Comparison of ENCODE assay signal across 10 cellular contexts in the genomic region with DNA sequence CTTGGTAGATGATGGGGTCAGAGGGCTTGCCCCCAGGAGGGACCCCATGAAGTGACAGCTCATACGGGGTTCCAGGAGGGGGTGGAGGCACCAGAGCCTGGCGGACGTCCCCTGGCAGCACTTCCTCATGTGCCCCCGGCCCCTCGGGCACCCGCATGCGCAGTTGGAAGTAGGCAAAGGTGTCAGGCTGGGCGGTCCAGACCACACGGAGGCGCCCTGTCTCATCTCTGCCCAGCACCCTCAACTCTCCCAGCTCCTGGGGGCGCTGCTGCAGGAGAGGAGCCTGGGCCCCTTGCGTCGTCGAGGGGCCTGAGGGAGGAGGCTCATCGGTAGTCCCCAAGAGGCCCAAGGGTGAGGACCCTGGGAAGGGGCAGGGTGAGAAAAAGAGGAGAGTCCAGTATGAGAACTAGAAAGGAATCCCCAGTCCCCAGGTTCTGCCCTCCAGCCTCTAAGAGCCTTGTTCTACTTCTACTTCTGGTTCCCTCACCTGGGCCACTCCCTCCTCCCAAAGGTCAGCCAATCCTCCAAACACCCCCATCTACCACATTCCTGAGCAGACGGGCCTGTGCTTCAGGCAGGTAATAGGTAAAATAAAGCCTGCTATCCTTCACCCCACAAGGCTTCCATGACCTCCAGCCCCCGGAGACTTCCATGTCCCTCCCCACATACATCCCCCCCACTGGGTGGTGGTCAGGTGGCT. TPM values are rescaled to one million over a fixed set of nuclear protein-coding genes. Genes with fewer than 3 reads are reported as not detected.
DNase-seq lines count a peak whose midpoint lies in the region; ATAC-seq, FAIRE-seq and TF ChIP-seq lines count a peak whose summit lies in the region.
"Had no signal": no experiment of that assay in that cellular context is flagged by ENCODE, and none has a peak within 500 bp of the region (broad histone marks: within the 10 kb centered on the region; RNA-seq: fewer than 3 reads in every experiment).

No MANE protein-coding gene starts in this region.

- H3K4me3 ChIP-seq in BLaER1 treated with 17β-estradiol and CSF1 and Interleukin-3, amounts not matched to agents 10 nM and 100 nM: no peak overlapping the region
- H3K4me3 ChIP-seq in HL-60 (replicated peaks; ENCODE audit: insufficient read depth, low read length) (no peak overlapping the region), K562 (no peak overlapping the region), ovary (no peak overlapping the region)

- CTCF ChIA-PET in K562 (lab: Yijun Ruan, JAX; ENCODE audit: low intra/inter-chr PET ratio): interaction anchor here (0.5 kb wide), 1 partner anchor 365 kb away, joined by 3 read pairs; no protein-coding TSS in a partner anchor

- in situ Hi-C loops in K562 (cut with MboI): no loop called here

- intact Hi-C loops in K562 (cut with micrococcal nuclease) (no loop called here), ovary (cut with DNase I) (loop anchor here in 2 of 4 donors (2.0 to 10.0 kb wide), 3 partner anchors 29 to 69 kb away; partner anchors contain the start of genes PPT2 (in 2 of the 2) and PRRT1 (in 1 of the 2))

- peaks cover 0 to 80% (median 0%) of the 10 kb centered on the region in 11 experiments; a peak in 8 of 22 replicates for H3K27me3 ChIP-seq in BLaER1 treated with 17β-estradiol and CSF1 and Interleukin-3, amounts not matched to agents 10 nM and 100 nM
- H3K27me3 ChIP-seq in HL-60 (ENCODE audit: insufficient read depth, poor library complexity, severe bottlenecking): peaks cover 38% of the 10 kb centered on the region
- peaks cover 13 to 45% of the 10 kb centered on the region in 2 experiments for H3K27me3 ChIP-seq in K562 (ENCODE audit: control insufficient read depth in 2 of 2, insufficient read depth in 2 of 2, low read length in 2 of 2)
- H3K27me3 ChIP-seq in ovary: no peaks in the 10 kb centered on the region

- no peaks in the 10 kb centered on the region for H3K9me1 ChIP-seq in K562 (ENCODE audit: control insufficient read depth, insufficient read depth, low read length)

- H3K4me1 ChIP-seq in BLaER1 treated with 17β-estradiol and CSF1 and Interleukin-3, amounts not matched to agents 10 nM and 100 nM: peaks cover 5 to 24% (median 12%) of the 10 kb centered on the region in 10 experiments; a peak in 17 of 20 replicates
- H3K4me1 ChIP-seq in K562 (replicated peaks in 1 of 2; ENCODE audit: control insufficient read depth in 2 of 2, insufficient read depth in 2 of 2, low read length in 2 of 2) (peaks cover 7 to 38% of the 10 kb centered on the region in 2 experiments), ovary (ENCODE audit: insufficient read depth) (peaks cover 14% of the 10 kb centered on the region)

- H3K79me2 ChIP-seq in K562 (ENCODE audit: control insufficient read depth, insufficient read depth, low read length): no peaks in the 10 kb centered on the region

- WGBS in K562 (ENCODE audit: insufficient coverage, low coverage, missing lambda C conversion rate): 11% methylated on average over 17 of the region's 17 CpGs
- WGBS in ovary, 3 donors: 78 to 84% (median 83%) methylated on average over 17 of the region's 17 CpGs

- no peak overlapping the region for H3K27ac ChIP-seq in BLaER1 treated with 17β-estradiol and CSF1 and Interleukin-3, amounts not matched to agents 10 nM and 100 nM
- no peak overlapping the region for H3K27ac ChIP-seq in HL-60 (replicated peaks)
- H3K27ac ChIP-seq in K562 (ENCODE audit: extremely low read depth, low read depth, low read length): no peak overlapping the region
- peak overlapping the region; percentile 3 to 87 for H3K27ac ChIP-seq in ovary

- TF ChIP-seq POLR2A in K562 (conservative IDR thresholded peaks at IDR 0.05): no peak
- no peak for TF ChIP-seq POLR2A in ovary (IDR thresholded peaks at IDR 0.05)

- no peak overlapping the region for H3K9ac ChIP-seq in BLaER1 treated with 17β-estradiol and CSF1 and Interleukin-3, amounts not matched to agents 10 nM and 100 nM
- no peak overlapping the region for H3K9ac ChIP-seq in K562 (ENCODE audit: insufficient read depth in 1 of 2, low read depth in 2 of 2, low read length in 2 of 2)

- TF ChIP-seq EP300 in K562 (IDR thresholded peaks at IDR 0.05; ENCODE audit: low read length) (no peak), ovary (IDR thresholded peaks at IDR 0.05) (no peak)

- BruUV-seq in K562 (replicated peaks; lab: Mats Ljungman, UMichigan): no TSS peak

- no peaks in the 10 kb centered on the region for H3K36me3 ChIP-seq in BLaER1 treated with 17β-estradiol and CSF1 and Interleukin-3, amounts not matched to agents 10 nM and 100 nM
- H3K36me3 ChIP-seq in K562 (ENCODE audit: control insufficient read depth, insufficient read depth, low read length) (no peaks in the 10 kb centered on the region), ovary (no peaks in the 10 kb centered on the region)

- no peak overlapping the region; the same call in 1 of the 2 replicates for H2AFZ ChIP-seq in K562 (ENCODE audit: low read depth, low read length)

- ATAC-seq in K562 (peak; percentile 45), GM19328 (IDR thresholded peaks at IDR 0.05; ENCODE audit: unreplicated experiment) (no peak), HG03039 (IDR thresholded peaks at IDR 0.05; ENCODE audit: unreplicated experiment) (no peak)
- ATAC-seq: naive thymus-derived CD8-positive, alpha-beta T cell had no signal

- POLR2A ChIA-PET in K562 (lab: Yijun Ruan, JAX): interaction anchor here (0.6 kb wide), 1 partner anchor 25 kb away, joined by 3 read pairs; no protein-coding TSS in a partner anchor

- TF ChIP-seq CTCF in HL-60 (IDR thresholded peaks at IDR 0.05; ENCODE audit: insufficient read depth, low read length) (no peak), K562 (IDR thresholded peaks at IDR 0.05 in 2 of 3, conservative IDR thresholded peaks at IDR 0.05 in 1 of 3; ENCODE audit: insufficient read depth in 2 of 3, low read depth in 1 of 3, low read length in 3 of 3) (peak; percentile 57 to 97 (median 80)), ovary (IDR thresholded peaks at IDR 0.05) (no peak)

- peaks cover 0 to 42% (median 0%) of the 10 kb centered on the region in 11 experiments; a peak in 5 of 22 replicates for H4K20me1 ChIP-seq in BLaER1 treated with 17β-estradiol and CSF1 and Interleukin-3, amounts not matched to agents 10 nM and 100 nM
- H4K20me1 ChIP-seq in K562 (replicated peaks; ENCODE audit: control insufficient read depth, insufficient read depth, low read length): peaks cover 4% of the 10 kb centered on the region; the same call in 1 of the 2 replicates

- H3K4me2 ChIP-seq in BLaER1 treated with 17β-estradiol and CSF1 and Interleukin-3, amounts not matched to agents 10 nM and 100 nM: peak overlapping the region in 8 of 11 experiments; percentile 17 to 77 (median 46); a peak in 14 of 22 replicates
- no peak overlapping the region for H3K4me2 ChIP-seq in K562 (ENCODE audit: insufficient read depth, low read length)

- peak in 1 of 2 experiments; percentile 47; a peak in 2 of 4 replicates for TF ChIP-seq RAD21 in K562 (CRISPR knock-in tag; conservative IDR thresholded peaks at IDR 0.05 in 1 of 2, IDR thresholded peaks at IDR 0.05 in 1 of 2)

- H3K9me3 ChIP-seq in BLaER1 treated with 17β-estradiol and CSF1 and Interleukin-3, amounts not matched to agents 10 nM and 100 nM (replicated peaks in 1 of 11): no peaks in the 10 kb centered on the region
- H3K9me3 ChIP-seq in K562 (replicated peaks; ENCODE audit: control insufficient read depth, insufficient read depth, low read depth, low read length) (no peaks in the 10 kb centered on the region), ovary (no peaks in the 10 kb centered on the region)

- peak; percentile 21 to 31 for DNase-seq in HL-60 (ENCODE audit: low read depth in 1 of 2, low spot score in 1 of 2)
- peak; percentile 51 to 75 (median 66) for DNase-seq in K562 (ENCODE audit: extremely low read depth in 1 of 4, low spot score in 3 of 4)
- DNase-seq in ovary: no peak
- DNase-seq in C1 segment of cervical spinal cord (lab: John Stamatoyannopoulos, UW): no peak
- no peak for DNase-seq in mucosa of gallbladder (ENCODE audit: low spot score)
- DNase-seq: activated T-cell treated with anti-CD3 and anti-CD28 coated beads, Interleukin-2, amount 50 U/mL, for 1 hour had no signal

- FAIRE-seq in K562 (lab: Jason Lieb, UNC): no peak

RNA-seq across cellular contexts. Expression of gene TNXB, which starts 23.2 kb away (rescaled TPM):
- total RNA-seq in K562 (2011; cell fraction: chromatin; rRNA removed; ENCODE audit: low replicate concordance): 19.6 and 47.4 TPM in 2 replicates
- total RNA-seq in K562 (2011; cell fraction: nucleolus; rRNA removed): 28.9 and 33.2 TPM in 2 replicates
- total RNA-seq in K562 (2011; cell fraction: nucleoplasm; rRNA removed): 21.4 and 27.9 TPM in 2 replicates
- total RNA-seq in K562 (2014; rRNA removed) (28.1 and 35.0 TPM in 2 replicates), K562 (2014; rRNA removed; fragmentation: Illumina TruSeq; extraction: Trizol) (4.2 and 6.1 TPM in 2 replicates), K562 (2015; rRNA removed; fragmentation: Illumina TruSeq; extraction: Trizol) (25.0 and 26.2 TPM in 2 replicates), K562 (2021) (24.2 and 25.8 TPM in 2 replicates), ovary (100 to 1,000 TPM in 6 of 7 donors, 10 to 100 TPM in 1; 58.5 to 334 (median 205) TPM), mucosa of gallbladder (30.1 TPM)
- polyA plus RNA-seq in K562 (2011; rRNA removed) (11.3 and 13.3 TPM in 2 replicates), K562 (2014; fragmentation: Illumina TruSeq; extraction: Trizol) (12.4 and 24.8 TPM in 2 replicates), K562 (2014; fragmentation: Nextera tagmentation; extraction: Ambion mirVana) (under 1 TPM; 0.14 to 0.43 TPM), K562 (2014; rRNA removed) (24.5 and 27.0 TPM in 2 replicates), ovary (100 to 1,000 TPM in 1 of 2 donors, 10 to 100 TPM in 1; 13.3 to 114 TPM)
- polyA plus RNA-seq in K562 (2011; cell fraction: cytosol; rRNA removed): 20.6 and 53.8 TPM in 2 replicates
- 25.4 and 47.3 TPM in 2 replicates for polyA plus RNA-seq in K562 (2011; cell fraction: nucleus; rRNA removed)
- 25.6 and 28.6 TPM in 2 replicates for polyA plus RNA-seq in K562 (2012)
- 3.1 and 6.0 TPM in 2 replicates for polyA minus RNA-seq in K562 (2011; rRNA and poly(A)+ RNA removed)
- polyA minus RNA-seq in K562 (2011; cell fraction: cytosol; rRNA and poly(A)+ RNA removed): 15.5 and 15.6 TPM in 2 replicates
- 16.2 and 17.0 TPM in 2 replicates for polyA minus RNA-seq in K562 (2011; cell fraction: nucleus; rRNA and poly(A)+ RNA removed)

RNA-seq across cellular contexts. Expression of gene ATF6B, which starts 42.1 kb away (rescaled TPM):
- 189 and 474 TPM in 2 replicates for total RNA-seq in K562 (2011; cell fraction: chromatin; rRNA removed; ENCODE audit: low replicate concordance)
- 248 and 265 TPM in 2 replicates for total RNA-seq in K562 (2011; cell fraction: nucleolus; rRNA removed)
- total RNA-seq in K562 (2011; cell fraction: nucleoplasm; rRNA removed): 205 and 216 TPM in 2 replicates
- total RNA-seq in K562 (2014; rRNA removed): 22.7 and 25.4 TPM in 2 replicates
- total RNA-seq in K562 (2014; rRNA removed; fragmentation: Illumina TruSeq; extraction: Trizol): 15.6 and 21.5 TPM in 2 replicates
- 30.5 and 31.7 TPM in 2 replicates for total RNA-seq in K562 (2015; rRNA removed; fragmentation: Illumina TruSeq; extraction: Trizol)
- total RNA-seq in K562 (2021): 83.6 and 89.7 TPM in 2 replicates
- 46.6 and 83.9 TPM in 2 replicates for polyA plus RNA-seq in K562 (2011; rRNA removed)
- 74.9 and 91.7 TPM in 2 replicates for polyA plus RNA-seq in K562 (2011; cell fraction: cytosol; rRNA removed)
- polyA plus RNA-seq in K562 (2011; cell fraction: nucleus; rRNA removed): 198 and 250 TPM in 2 replicates
- polyA plus RNA-seq in K562 (2012): 138 and 229 TPM in 2 replicates
- 128 and 131 TPM in 2 replicates for polyA plus RNA-seq in K562 (2014; fragmentation: Illumina TruSeq; extraction: Trizol)
- 10 to 100 TPM; 20.7 to 26.1 TPM for polyA plus RNA-seq in K562 (2014; fragmentation: Nextera tagmentation; extraction: Ambion mirVana)
- 88.0 and 103 TPM in 2 replicates for polyA plus RNA-seq in K562 (2014; rRNA removed)
- 22.1 and 23.6 TPM in 2 replicates for polyA minus RNA-seq in K562 (2011; rRNA and poly(A)+ RNA removed)
- polyA minus RNA-seq in K562 (2011; cell fraction: cytosol; rRNA and poly(A)+ RNA removed): 34.3 and 45.6 TPM in 2 replicates
- polyA minus RNA-seq in K562 (2011; cell fraction: nucleus; rRNA and poly(A)+ RNA removed): 42.9 and 68.4 TPM in 2 replicates
- 100 to 1,000 TPM in 1 of 7 donors, 10 to 100 TPM in 6; 27.8 to 100 (median 84.5) TPM for total RNA-seq in ovary
- polyA plus RNA-seq in ovary: 10 to 100 TPM; 37.9 to 70.3 TPM
- 119 TPM for total RNA-seq in mucosa of gallbladder

RNA-seq across cellular contexts. Expression of gene FKBPL, which starts 44.2 kb away (rescaled TPM):
- 7.3 and 12.0 TPM in 2 replicates for total RNA-seq in K562 (2011; cell fraction: chromatin; rRNA removed; ENCODE audit: low replicate concordance)
- 8.4 and 12.0 TPM in 2 replicates for total RNA-seq in K562 (2011; cell fraction: nucleolus; rRNA removed)
- total RNA-seq in K562 (2011; cell fraction: nucleoplasm; rRNA removed): 7.9 and 8.3 TPM in 2 replicates
- total RNA-seq in K562 (2014; rRNA removed) (18.8 and 24.3 TPM in 2 replicates), K562 (2014; rRNA removed; fragmentation: Illumina TruSeq; extraction: Trizol) (18.7 and 23.5 TPM in 2 replicates), K562 (2015; rRNA removed; fragmentation: Illumina TruSeq; extraction: Trizol) (23.9 and 26.7 TPM in 2 replicates), K562 (2021) (21.0 and 22.9 TPM in 2 replicates), ovary (1 to 10 TPM; 1.7 to 4.6 (median 4.1) TPM), mucosa of gallbladder (5.0 TPM)
- polyA plus RNA-seq in K562 (2011; rRNA removed) (9.0 and 11.5 TPM in 2 replicates), K562 (2014; fragmentation: Illumina TruSeq; extraction: Trizol) (22.2 and 23.3 TPM in 2 replicates), K562 (2014; fragmentation: Nextera tagmentation; extraction: Ambion mirVana) (10 to 100 TPM; 18.3 to 31.4 TPM), K562 (2014; rRNA removed) (20.1 and 20.6 TPM in 2 replicates), ovary (1 to 10 TPM; 4.2 to 5.5 TPM)
- 7.7 and 12.2 TPM in 2 replicates for polyA plus RNA-seq in K562 (2011; cell fraction: cytosol; rRNA removed)
- polyA plus RNA-seq in K562 (2011; cell fraction: nucleus; rRNA removed): 6.2 and 7.7 TPM in 2 replicates
- 14.2 and 18.6 TPM in 2 replicates for polyA plus RNA-seq in K562 (2012)
- polyA minus RNA-seq in K562 (2011; rRNA and poly(A)+ RNA removed): 6.1 and 7.3 TPM in 2 replicates
- 4.6 and 7.4 TPM in 2 replicates for polyA minus RNA-seq in K562 (2011; cell fraction: cytosol; rRNA and poly(A)+ RNA removed)
- 3.9 and 7.9 TPM in 2 replicates for polyA minus RNA-seq in K562 (2011; cell fraction: nucleus; rRNA and poly(A)+ RNA removed)

RNA-seq across cellular contexts. Expression of gene CYP21A2, which starts 47.7 kb away (rescaled TPM):
- total RNA-seq in K562 (2011; cell fraction: chromatin; rRNA removed; ENCODE audit: low replicate concordance): 2.1 and 3.8 TPM in 2 replicates
- total RNA-seq in K562 (2011; cell fraction: nucleolus; rRNA removed): 1.8 TPM in 2 replicates
- total RNA-seq in K562 (2011; cell fraction: nucleoplasm; rRNA removed): 0.76 and 0.81 TPM in 2 replicates
- total RNA-seq in K562 (2014; rRNA removed) (0.45 and 0.77 TPM in 2 replicates), K562 (2014; rRNA removed; fragmentation: Illumina TruSeq; extraction: Trizol) (0.07 TPM in 1 of 2 replicates, not detected in the other), K562 (2015; rRNA removed; fragmentation: Illumina TruSeq; extraction: Trizol) (0.26 and 0.29 TPM in 2 replicates), K562 (2021) (1.3 and 1.4 TPM in 2 replicates), ovary (10 to 100 TPM in 1 of 7 donors, 1 to 10 TPM in 6; 2.4 to 21.7 (median 8.8) TPM), mucosa of gallbladder (1.3 TPM)
- polyA plus RNA-seq in K562 (2011; rRNA removed) (0.10 and 0.26 TPM in 2 replicates), K562 (2014; fragmentation: Illumina TruSeq; extraction: Trizol) (0.18 and 0.19 TPM in 2 replicates), K562 (2014; fragmentation: Nextera tagmentation; extraction: Ambion mirVana) (under 1 TPM; 0.03 to 0.04 TPM), K562 (2014; rRNA removed) (0.27 and 0.50 TPM in 2 replicates), ovary (1 to 10 TPM; 1.9 to 4.8 TPM)
- 0.13 and 0.19 TPM in 2 replicates for polyA plus RNA-seq in K562 (2011; cell fraction: cytosol; rRNA removed)
- 1.6 and 1.7 TPM in 2 replicates for polyA plus RNA-seq in K562 (2011; cell fraction: nucleus; rRNA removed)
- 0.66 and 1.9 TPM in 2 replicates for polyA plus RNA-seq in K562 (2012)
- polyA minus RNA-seq in K562 (2011; rRNA and poly(A)+ RNA removed): 0.14 TPM in 1 of 2 replicates, not detected in the other
- not detected in 2 replicates for polyA minus RNA-seq in K562 (2011; cell fraction: cytosol; rRNA and poly(A)+ RNA removed)
- polyA minus RNA-seq in K562 (2011; cell fraction: nucleus; rRNA and poly(A)+ RNA removed): 0.54 and 1.6 TPM in 2 replicates
- polyA plus RNA-seq: naive thymus-derived CD8-positive, alpha-beta T cell had no signal

Comparison
In these comparisons a context has a peak if more than half of its experiments do, and no peak if none do; other contexts are left out.
1. H3K27ac ChIP-seq: peak in ovary (2 of 2); none in BLaER1 treated with 17β-estradiol and CSF1 and Interleukin-3, amounts not matched to agents 10 nM and 100 nM (0 of 11), HL-60 (single experiment) and K562 (single experiment).
2. DNase-seq: peak in HL-60 (2 of 2) and K562 (4 of 4); none in ovary (0 of 5), C1 segment of cervical spinal cord (0 of 14) and mucosa of gallbladder (single experiment).
3. CTCF ChIP-seq: peak in K562 (3 of 3); none in HL-60 (single experiment) and ovary (0 of 3).